In the genomic region with DNA sequence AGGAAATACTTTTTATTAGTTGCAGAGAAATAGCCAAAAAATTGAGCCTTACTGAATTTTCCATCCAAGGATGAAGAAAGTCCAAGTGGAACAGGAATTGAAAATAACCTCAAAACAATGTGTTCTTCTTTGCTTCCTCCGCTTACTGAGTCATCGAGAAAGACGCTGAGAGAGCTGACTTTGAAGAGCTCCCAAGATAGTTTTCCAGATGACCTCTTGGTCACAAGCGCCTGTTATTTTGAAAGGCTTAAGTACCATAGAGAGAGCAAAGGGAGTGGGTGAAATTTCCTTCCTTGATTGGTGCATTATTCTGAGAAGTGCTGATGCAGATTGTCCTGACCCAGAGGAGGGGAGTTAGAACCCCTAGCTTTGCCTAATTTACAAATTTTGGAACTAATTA, we compare ENCODE assay signal across 22 cellular contexts.
DNase-seq lines count a peak whose midpoint lies in the region; ATAC-seq, FAIRE-seq and TF ChIP-seq lines count a peak whose summit lies in the region.
"Had no signal": no experiment of that assay in that cellular context is flagged by ENCODE, and none has a peak within 500 bp of the region (broad histone marks: within the 10 kb centered on the region; RNA-seq: fewer than 3 reads in every experiment).

No MANE protein-coding gene starts in this region.

- no peaks in the 10 kb centered on the region for H3K27me3 ChIP-seq in heart left ventricle
- H3K27me3 ChIP-seq: heart right ventricle had no signal

- ATAC-seq in heart left ventricle (peak in 3 of 4 donors; percentile 31 to 57 (median 48)), Right ventricle myocardium superior (ENCODE audit: poor library complexity) (no peak), GM18505 (IDR thresholded peaks at IDR 0.05; ENCODE audit: unreplicated experiment) (no peak)
- ATAC-seq: effector memory CD8-positive, alpha-beta T cell; natural killer cell treated with Interleukin-12 subunit alpha and Interleukin-12 subunit beta and Interleukin-15 and Interleukin-18, amount 100 ng/mL, for 72 hours had no signal

- no peaks in the 10 kb centered on the region for H3K36me3 ChIP-seq in heart left ventricle
- H3K36me3 ChIP-seq: heart right ventricle had no signal

- H3K27ac ChIP-seq in heart left ventricle, result no peak overlapping the region
- H3K27ac ChIP-seq: heart right ventricle, PC-9 had no signal

- no peaks in the 10 kb centered on the region for H3K4me1 ChIP-seq in heart left ventricle

- no peak for TF ChIP-seq POLR2A in heart left ventricle (IDR thresholded peaks at IDR 0.05)
- TF ChIP-seq POLR2A in GM18505 (IDR thresholded peaks at IDR 0.05; ENCODE audit: borderline replicate concordance, extremely low read depth, insufficient read depth, insufficient read length), result no peak

- intact Hi-C loops in heart left ventricle (cut with DNase I) (no loop called here), Right ventricle myocardium superior (cut with DNase I) (no loop called here)

- H3K9me3 ChIP-seq in heart left ventricle, result no peaks in the 10 kb centered on the region
- H3K9me3 ChIP-seq: heart right ventricle had no signal

- WGBS in heart left ventricle, 4 donors, result 18 to 29% (median 25%) methylated on average over 4 of the region's 4 CpGs

- FAIRE-seq in urothelium cell line (lab: Jason Lieb, UNC), result no peak
- FAIRE-seq: bronchial epithelial cell, D721Med had no signal

- H3K4me3 ChIP-seq in heart left ventricle (no peak overlapping the region), fibroblast of mammary gland (ENCODE audit: control insufficient read depth, low read depth, low read length) (no peak overlapping the region)
- H3K4me3 ChIP-seq: heart right ventricle, PC-9 had no signal

- DNase-seq in heart left ventricle, result no peak
- no peak for DNase-seq in Right ventricle myocardium superior
- peak; percentile 95 for DNase-seq in fibroblast of mammary gland (ENCODE audit: low read depth)
- DNase-seq in midbrain (lab: John Stamatoyannopoulos, UW), result peak; percentile 55
- DNase-seq in urothelium cell line (ENCODE audit: low spot score), result peak; percentile 8
- DNase-seq in NCI-H510A treated with DMSO at 0.1 percent for 48 hours (lab: John Stamatoyannopoulos, UW), result no peak
- DNase-seq in stimulated activated CD4-positive, alpha-beta T cell treated with anti-CD3 and anti-CD28 coated beads, Interleukin-12 subunit alpha, Interleukin-12 subunit beta, amount 100 ng/mL, for 4 hours, result no peak
- DNase-seq: activated B cell treated with CpG ODN at 0.5 μM for 24 hours; activated CD8-positive, alpha-beta memory T cell treated with anti-CD3 and anti-CD28 coated beads, Interleukin-2, amount 50 U/mL, for 48 hours; activated naive CD4-positive, alpha-beta T cell treated with Interleukin-2 at 50 U/mL for 16 hours; effector memory CD8-positive, alpha-beta T cell; heart right ventricle; kidney glomerular epithelial cell; NCI-H1694 treated with DMSO at 0.1 percent for 48 hours; NCI-H526; PC-9; stimulated activated CD4-positive, alpha-beta T cell treated with anti-CD3 and anti-CD28 coated beads, Interleukin-4, amount 100 ng/mL, for 1 hour; SW 1271 had no signal

- no peak for TF ChIP-seq CTCF in heart left ventricle (IDR thresholded peaks at IDR 0.05)
- no peak for TF ChIP-seq CTCF in fibroblast of mammary gland (conservative IDR thresholded peaks at IDR 0.05; ENCODE audit: control insufficient read depth, insufficient read depth, low read depth, low read length)

Comparison
In these comparisons a context has a peak if more than half of its experiments do, and no peak if none do; other contexts are left out.
1. ATAC-seq: peak in heart left ventricle (3 of 4); none in Right ventricle myocardium superior (single experiment) and GM18505 (single experiment).
2. DNase-seq: peak in fibroblast of mammary gland (single experiment), midbrain (single experiment) and urothelium cell line (single experiment); none in heart left ventricle (0 of 5), Right ventricle myocardium superior (single experiment), NCI-H510A treated with DMSO at 0.1 percent for 48 hours (single experiment) and stimulated activated CD4-positive, alpha-beta T cell treated with anti-CD3 and anti-CD28 coated beads, Interleukin-12 subunit alpha, Interleukin-12 subunit beta, amount 100 ng/mL, for 4 hours (single experiment).